In genomic region chr15:40511472-40512133, GRCh38 we compare ENCODE assay signal across 1 cellular context.
TF ChIP-seq lines count a peak whose summit lies in the region.

No MANE protein-coding gene starts in this region.

TF ChIP-seq in HCT116, 20 proteins besides CTCF, POLR2A, EP300 and RAD21 (continued from another document):
- no peak for TF ChIP-seq SP1 (IDR thresholded peaks at IDR 0.05; ENCODE audit: low read depth)
- no peak; the same call in 1 of the 2 replicates for TF ChIP-seq MAX (IDR thresholded peaks at IDR 0.05)
- TF ChIP-seq POLR2AphosphoS5 (IDR thresholded peaks at IDR 0.05; ENCODE audit: low read depth, low read length), result peak; percentile 73
- TF ChIP-seq, protein P1, sequence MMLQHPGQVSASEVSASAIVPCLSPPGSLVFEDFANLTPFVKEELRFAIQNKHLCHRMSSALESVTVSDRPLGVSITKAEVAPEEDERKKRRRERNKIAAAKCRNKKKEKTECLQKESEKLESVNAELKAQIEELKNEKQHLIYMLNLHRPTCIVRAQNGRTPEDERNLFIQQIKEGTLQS (IDR thresholded peaks at IDR 0.05), result peak; percentile 89
- TF ChIP-seq ELF1 (IDR thresholded peaks at IDR 0.05; ENCODE audit: borderline replicate concordance, low read depth), result no peak
- no peak for TF ChIP-seq ZNF274 (IDR thresholded peaks at IDR 0.05; ENCODE audit: low read depth, low read length)
